22 cellular contexts compared by ENCODE assay signal in genomic region chr6:5610640-5611039, GRCh38.
"Had no signal": no experiment of that assay in that cellular context is flagged by ENCODE, and none has a peak within 500 bp of the region (broad histone marks: within the 10 kb centered on the region; RNA-seq: fewer than 3 reads in every experiment).

No MANE protein-coding gene starts in this region.

- H3K4me3 Mint-ChIP-seq: activated CD8-positive, alpha-beta memory T cell treated with anti-CD3 and anti-CD28 coated beads, Interleukin-2, amount 10 ng/mL, durations not matched to agents 7 days and 5 days; activated naive CD4-positive, alpha-beta T cell treated with anti-CD3 and anti-CD28 coated beads, Interleukin-2, amount 50 U/mL, for 24 hours; activated T-cell treated with anti-CD3 and anti-CD28 coated beads, Interleukin-2, amount 50 U/mL, for 24 hours; brain; naive thymus-derived CD8-positive, alpha-beta T cell; T-helper 2 cell treated with Interferon-gamma antibody and Interleukin-4, amounts not matched to agents 5 μg/mL and 100 μg/mL, for 36 hours had no signal

- H3K4me1 Mint-ChIP-seq: activated naive CD4-positive, alpha-beta T cell treated with anti-CD3 and anti-CD28 coated beads, Interleukin-2, amount 50 U/mL, for 24 hours had no signal

- H3K9me3 Mint-ChIP-seq: activated T-cell treated with anti-CD3 and anti-CD28 coated beads, Interleukin-2, amount 50 U/mL, for 24 hours; T-helper 2 cell treated with Interferon-gamma antibody and Interleukin-4, amounts not matched to agents 5 μg/mL and 100 μg/mL, for 36 hours had no signal

- H3K27me3 ChIP-seq: sigmoid colon, upper lobe of left lung had no signal

- H3K4me1 ChIP-seq: prostate gland, sigmoid colon, upper lobe of left lung had no signal

- ATAC-seq: activated CD8-positive, alpha-beta memory T cell treated with anti-CD3 and anti-CD28 coated beads, Interleukin-2, amount 10 ng/mL, durations not matched to agents 7 days and 5 days; esophagus mucosa; left cardiac atrium; mucosa of descending colon; naive thymus-derived CD8-positive, alpha-beta T cell had no signal

- H3K27ac Mint-ChIP-seq: activated CD8-positive, alpha-beta memory T cell treated with anti-CD3 and anti-CD28 coated beads, Interleukin-2, amount 10 ng/mL, durations not matched to agents 7 days and 5 days; activated naive CD4-positive, alpha-beta T cell treated with anti-CD3 and anti-CD28 coated beads, Interleukin-2, amount 50 U/mL, for 24 hours; activated T-cell treated with anti-CD3 and anti-CD28 coated beads, Interleukin-2, amount 50 U/mL, for 24 hours; brain; T-helper 2 cell treated with Interferon-gamma antibody and Interleukin-4, amounts not matched to agents 5 μg/mL and 100 μg/mL, for 36 hours had no signal

- H3K4me3 ChIP-seq: mucosa of descending colon, prostate gland, sigmoid colon, upper lobe of left lung had no signal

- H3K27ac ChIP-seq: prostate gland, sigmoid colon, upper lobe of left lung had no signal

- H3K27me3 Mint-ChIP-seq: activated CD8-positive, alpha-beta memory T cell treated with anti-CD3 and anti-CD28 coated beads, Interleukin-2, amount 10 ng/mL, durations not matched to agents 7 days and 5 days; activated naive CD4-positive, alpha-beta T cell treated with anti-CD3 and anti-CD28 coated beads, Interleukin-2, amount 50 U/mL, for 24 hours; activated T-cell treated with anti-CD3 and anti-CD28 coated beads, Interleukin-2, amount 50 U/mL, for 24 hours; brain; naive thymus-derived CD8-positive, alpha-beta T cell had no signal

- DNase-seq: activated CD4-positive, alpha-beta T cell treated with anti-CD3 and anti-CD28 coated beads, Interleukin-2, amount 50 U/mL, for 48 hours; activated CD4-positive, CD25-positive, alpha-beta regulatory T cell treated with anti-CD3 and anti-CD28 coated beads, Interleukin-2, amount 50 U/mL, for 72 hours; activated CD8-positive, alpha-beta memory T cell treated with anti-CD3 and anti-CD28 coated beads, Interleukin-2, amount 10 ng/mL, durations not matched to agents 7 days and 5 days; activated effector memory CD4-positive, alpha-beta T cell treated with Interleukin-2 at 50 U/mL for 16 hours; activated T-cell treated with anti-CD3 and anti-CD28 coated beads, Interleukin-2, amount 50 U/mL, for 24 hours; amygdala; cerebellar nuclear complex; foreskin fibroblast; left cardiac atrium; mammary epithelial cell; mucosa of descending colon; naive thymus-derived CD8-positive, alpha-beta T cell; nucleus accumbens; sigmoid colon; stimulated activated CD4-positive, alpha-beta T cell treated with anti-CD3 and anti-CD28 coated beads, Interleukin-2, amount 100 ng/mL, for 24 hours; stimulated activated naive CD4-positive, alpha-beta T cell; upper lobe of left lung had no signal

- H3K9me3 ChIP-seq: mucosa of descending colon, prostate gland, sigmoid colon, upper lobe of left lung had no signal

- H3K36me3 ChIP-seq: prostate gland, sigmoid colon, upper lobe of left lung had no signal
